ENCODE assay signal across 25 cellular contexts in the genomic region with DNA sequence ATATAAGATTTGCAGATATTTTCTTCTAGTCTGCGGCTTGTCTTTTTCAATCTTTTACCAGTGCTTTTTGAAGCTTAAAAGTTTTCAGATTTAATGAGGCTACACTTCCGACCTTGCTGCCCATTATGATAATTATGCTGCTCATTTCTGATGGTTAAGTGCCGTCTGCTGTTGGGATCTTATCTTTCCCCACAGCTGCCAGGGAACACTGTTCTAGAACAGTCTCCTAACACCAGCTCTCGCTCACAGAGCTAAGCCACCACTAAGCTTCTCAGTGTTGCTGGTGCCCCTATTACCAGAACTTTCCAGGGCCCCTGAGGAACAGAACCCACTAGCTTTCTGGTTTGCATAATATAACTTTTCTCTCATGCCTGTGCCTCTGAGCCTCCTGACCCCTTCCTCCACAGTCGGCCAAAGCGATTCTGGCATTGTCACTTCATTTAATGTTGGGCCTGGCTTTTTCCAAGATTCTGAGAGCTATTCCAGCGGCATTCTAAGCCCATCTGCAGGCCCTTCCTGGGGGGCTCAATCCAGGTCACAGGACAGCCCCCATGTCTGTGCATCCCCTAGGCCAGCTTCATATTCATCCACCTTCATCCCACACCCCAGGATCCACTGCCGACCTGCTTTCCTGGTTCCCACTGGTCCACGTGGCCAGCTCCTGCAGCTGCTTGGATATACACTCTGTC.
DNase-seq lines count a peak whose midpoint lies in the region; ATAC-seq and TF ChIP-seq lines count a peak whose summit lies in the region.
"Had no signal": no experiment of that assay in that cellular context is flagged by ENCODE, and none has a peak within 500 bp of the region (broad histone marks: within the 10 kb centered on the region; RNA-seq: fewer than 3 reads in every experiment).

No MANE protein-coding gene starts in this region.

- H3K36me3 ChIP-seq in A673 (ENCODE audit: insufficient read depth, low read length, poor library complexity, severe bottlenecking) = no peaks in the 10 kb centered on the region
- H3K36me3 ChIP-seq: BLaER1, right lobe of liver, transverse colon had no signal

- ATAC-seq in GM18907 (IDR thresholded peaks at IDR 0.05; ENCODE audit: unreplicated experiment) = no peak
- ATAC-seq: esophagus mucosa, left ventricle myocardium superior had no signal

- no peaks in the 10 kb centered on the region for H3K9me3 ChIP-seq in A673 (ENCODE audit: low read depth, low read length, poor library complexity, severe bottlenecking)
- H3K9me3 ChIP-seq: BLaER1, right lobe of liver, transverse colon had no signal

- DNase-seq in A673 (ENCODE audit: low spot score) (peak; percentile 9), DMS 273 (lab: John Stamatoyannopoulos, UW; ENCODE audit: unreplicated experiment) (peak; percentile 74), OCI-M1 (lab: John Stamatoyannopoulos, UW) (peak; percentile 3), islet precursor cell (peak; percentile 35), Kasumi-1 (lab: John Stamatoyannopoulos, UW) (no peak), MV-4-11 (lab: John Stamatoyannopoulos, UW) (no peak)
- no peak for DNase-seq in stimulated activated CD4-positive, alpha-beta T cell treated with anti-CD3 and anti-CD28 coated beads, Interleukin-2, amount 100 ng/mL, for 24 hours
- DNase-seq: activated CD8-positive, alpha-beta memory T cell treated with anti-CD3 and anti-CD28 coated beads, Interleukin-2, amount 50 U/mL, for 4 hours; activated naive CD4-positive, alpha-beta T cell; central memory CD4-positive, alpha-beta T cell; HCEC 1CT; left ventricle myocardium superior; mesendoderm; NCI-H1092; NCI-H2029; NCI-H345; NCI-H774; posterior cingulate gyrus; right lobe of liver; stimulated activated CD4-positive, alpha-beta T cell treated with anti-CD3 and anti-CD28 coated beads, Interleukin-4, amount 100 ng/mL, for 24 hours; transverse colon had no signal

- TF ChIP-seq CTCF in A673 (conservative IDR thresholded peaks at IDR 0.05; ENCODE audit: low read depth, low read length) = no peak

- no TSS peak for BruUV-seq in A673 (replicated peaks; lab: Mats Ljungman, UMichigan)

- POLR2A ChIA-PET in A673 (lab: Charles Lee; ENCODE audit: low non-redundant PET) = no interaction called here

- CTCF ChIA-PET in A673 (lab: Charles Lee) = no interaction called here

- peaks cover 71% of the 10 kb centered on the region for H3K27me3 ChIP-seq in A673 (replicated peaks; ENCODE audit: insufficient read depth, low read depth, low read length, poor library complexity)
- H3K27me3 ChIP-seq: right lobe of liver had no signal

- no peak overlapping the region for H3K27ac ChIP-seq in A673 (ENCODE audit: low read depth, low read length, poor library complexity, severe bottlenecking)
- H3K27ac ChIP-seq: BLaER1, right lobe of liver, SK-N-MC, transverse colon had no signal

- intact Hi-C loops in A673 (cut with micrococcal nuclease; ENCODE audit: unreplicated experiment) = no loop called here

- no peaks in the 10 kb centered on the region for H3K4me1 ChIP-seq in A673 (ENCODE audit: insufficient read depth, low read length, poor library complexity, severe bottlenecking)
- H3K4me1 ChIP-seq: transverse colon had no signal

- no peak overlapping the region for H3K4me3 ChIP-seq in A673 (ENCODE audit: low read depth, low read length, poor library complexity, severe bottlenecking)
- H3K4me3 ChIP-seq: BLaER1, right lobe of liver, SK-N-MC, transverse colon had no signal

Comparison
In these comparisons a context has a peak if more than half of its experiments do, and no peak if none do; other contexts are left out.
1. DNase-seq: peak in A673 (single experiment), DMS 273 (single experiment), OCI-M1 (single experiment) and islet precursor cell (single experiment); none in Kasumi-1 (0 of 2), stimulated activated CD4-positive, alpha-beta T cell treated with anti-CD3 and anti-CD28 coated beads, Interleukin-2, amount 100 ng/mL, for 24 hours (0 of 2) and MV-4-11 (single experiment).